Comparison of ENCODE assay signal across 8 cellular contexts in the genomic region with DNA sequence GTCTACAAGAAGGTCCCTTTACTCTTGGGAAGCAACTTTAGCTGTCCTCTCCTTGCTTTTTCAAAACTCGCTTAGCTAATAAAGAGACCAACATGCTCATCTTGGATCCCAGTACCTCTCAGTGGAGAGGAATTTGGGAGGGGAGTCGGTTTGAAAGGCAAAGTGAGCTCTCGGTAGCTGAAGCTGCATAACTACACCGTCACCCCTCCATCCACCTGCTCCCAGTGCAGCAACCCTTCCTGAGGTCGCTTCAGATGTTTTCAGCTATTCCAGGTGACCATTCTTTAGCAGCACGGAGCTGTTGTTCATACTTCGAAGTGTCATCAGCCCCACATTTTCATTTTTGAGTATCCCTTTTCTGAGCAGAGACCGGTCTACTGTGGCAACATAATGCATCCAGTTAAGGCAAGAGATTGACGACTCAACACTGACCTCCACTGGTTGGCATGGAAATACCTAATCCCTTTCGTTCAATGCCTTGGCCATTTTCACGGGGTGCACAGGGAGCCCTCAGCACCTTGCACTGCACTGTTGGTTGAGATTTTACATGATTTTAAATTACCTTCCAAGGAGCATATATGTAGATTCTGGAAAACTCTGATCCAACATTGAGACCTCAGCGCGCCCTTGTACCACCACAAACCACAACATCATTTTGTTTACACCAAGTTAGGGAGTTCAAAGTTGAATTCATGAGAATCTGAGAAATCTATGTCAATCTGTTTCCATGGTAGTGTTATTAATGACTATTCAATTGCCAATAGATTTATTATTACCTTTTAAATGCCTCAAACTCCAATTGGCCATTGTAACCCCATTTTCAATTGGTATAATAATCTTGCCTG. TPM values are rescaled to one million over a fixed set of nuclear protein-coding genes. Genes with fewer than 3 reads are reported as not detected.
DNase-seq lines count a peak whose midpoint lies in the region; ATAC-seq and TF ChIP-seq lines count a peak whose summit lies in the region.

No MANE protein-coding gene starts in this region.

- peaks cover 41% of the 10 kb centered on the region for H3K4me1 ChIP-seq in osteoblast (ENCODE audit: insufficient read depth, low read length)

- no peaks in the 10 kb centered on the region for H3K79me2 ChIP-seq in osteoblast (ENCODE audit: insufficient read depth, low read length)

- no peaks in the 10 kb centered on the region for H4K20me1 ChIP-seq in osteoblast (ENCODE audit: insufficient read depth, low read length)

- TF ChIP-seq CTCF in osteoblast (IDR thresholded peaks at IDR 0.05; ENCODE audit: extremely low read depth, low read depth, low read length) (peak; percentile 81), type B pancreatic cell (conservative IDR thresholded peaks at IDR 0.05) (peak; percentile 90)

- H3K9me3 Mint-ChIP-seq in type B pancreatic cell, result peaks cover 9% of the 10 kb centered on the region

- H3K36me3 ChIP-seq in KOPT-K1 (ENCODE audit: insufficient read depth, low read length), result no peaks in the 10 kb centered on the region
- H3K36me3 ChIP-seq in osteoblast (ENCODE audit: insufficient read depth, low read length), result no peaks in the 10 kb centered on the region

- peak overlapping the region; percentile 8 for H3K4me3 ChIP-seq in osteoblast (ENCODE audit: insufficient read depth, low read length)

- H3K27me3 Mint-ChIP-seq in type B pancreatic cell, result no peaks in the 10 kb centered on the region

- DNase-seq in G401 (ENCODE audit: low spot score), result peak; percentile 87
- DNase-seq in RPMI7951 (ENCODE audit: low read depth), result peak; percentile 78
- peak; percentile 35 for DNase-seq in activated T-helper 9 cell treated with anti-CD3 and anti-CD28 coated beads, Interleukin-2, amount 50 U/mL, for 16 hours (ENCODE audit: low read depth)
- DNase-seq in foreskin melanocyte, result peak; percentile 64
- DNase-seq in osteoblast (ENCODE audit: insufficient read length, low spot score, missing footprints), result peak; percentile 77
- peak; percentile 72 for DNase-seq in type B pancreatic cell (ENCODE audit: extremely low spot score, unreplicated experiment)

- H3K27ac ChIP-seq in KOPT-K1 (ENCODE audit: low read depth, low read length, poor library complexity, severe bottlenecking) (peak overlapping the region; percentile 61), osteoblast (ENCODE audit: low read depth, low read length) (peak overlapping the region; percentile 56)

- H3K9me3 ChIP-seq in KOPT-K1 (ENCODE audit: insufficient read depth, low read length, poor library complexity, severe bottlenecking), result peaks cover 21% of the 10 kb centered on the region
- no peaks in the 10 kb centered on the region for H3K9me3 ChIP-seq in osteoblast (ENCODE audit: low read depth, low read length)

- peak; percentile 89 for ATAC-seq in GM21786 (IDR thresholded peaks at IDR 0.05; ENCODE audit: unreplicated experiment)

- in situ Hi-C loops in G401 (cut with HindIII; ENCODE audit: low sequenced_read_pairs), result no loop called here

- H2AFZ ChIP-seq in osteoblast (ENCODE audit: low read length), result peak overlapping the region; percentile 29

- H3K27ac Mint-ChIP-seq in type B pancreatic cell, result no peak overlapping the region

- H3K4me1 Mint-ChIP-seq in type B pancreatic cell (ENCODE audit: unreplicated experiment), result peaks cover 15% of the 10 kb centered on the region

- no peaks in the 10 kb centered on the region for H3K36me3 Mint-ChIP-seq in type B pancreatic cell

- no peaks in the 10 kb centered on the region for H3K27me3 ChIP-seq in osteoblast (ENCODE audit: insufficient read depth, low read length)

- H3K4me2 ChIP-seq in osteoblast (ENCODE audit: insufficient read depth, low read length), result peak overlapping the region; percentile 61

- H3K4me3 Mint-ChIP-seq in type B pancreatic cell, result peak overlapping the region; percentile 19

RNA-seq across cellular contexts. Expression of gene DLEU7, which starts 42.2 kb away (rescaled TPM):
- not detected in 2 replicates for total RNA-seq in G401 (2014; rRNA removed; shearing (Covaris generic))
- total RNA-seq in RPMI7951 (2014; rRNA removed; shearing (Covaris generic)), result 0.12 TPM in 1 of 2 replicates, not detected in the other
- total RNA-seq in osteoblast (not detected in 2 replicates), type B pancreatic cell (ENCODE audit: low replicate concordance) (14.4 TPM in 1 of 2 replicates, not detected in the other)

Comparison
In these comparisons a context has a peak if more than half of its experiments do, and no peak if none do; other contexts are left out.
1. Peak in every context shown above with its lines: DNase-seq, ATAC-seq, H3K4me3 ChIP-seq and H3K27ac ChIP-seq.
2. DNase-seq: peak in every context shown above with its lines; median percentile 87 in G401; 78 in RPMI7951; 77 in osteoblast; 72 in type B pancreatic cell; 64 in foreskin melanocyte; 35 in activated T-helper 9 cell treated with anti-CD3 and anti-CD28 coated beads, Interleukin-2, amount 50 U/mL, for 16 hours.